ENCODE assay signal across 1 cellular context in genomic region chr16:77736879-77737278, GRCh38.
TF ChIP-seq lines count a peak whose summit lies in the region.

No MANE protein-coding gene starts in this region.

TF ChIP-seq in HepG2, 621 proteins besides CTCF, POLR2A, EP300 and RAD21 (continued from another document and continues in another):
- TF ChIP-seq AFF4 (CRISPR knock-in tag; IDR thresholded peaks at IDR 0.05) (no peak), YY1 (IDR thresholded peaks at IDR 0.05; ENCODE audit: insufficient read depth, insufficient replicate concordance, low read depth, low read length) (no peak), DPF2 (CRISPR knock-in tag; IDR thresholded peaks at IDR 0.05; ENCODE audit: borderline replicate concordance, low read depth) (peak; percentile 21; the same call in 1 of the 2 replicates), ZNF674 (CRISPR knock-in tag; IDR thresholded peaks at IDR 0.05; ENCODE audit: low read depth) (no peak), ZSCAN22 (CRISPR knock-in tag; IDR thresholded peaks at IDR 0.05) (no peak), JUNB (CRISPR knock-in tag; IDR thresholded peaks at IDR 0.05; ENCODE audit: borderline replicate concordance) (no peak), ZBTB38 (CRISPR knock-in tag; IDR thresholded peaks at IDR 0.05) (no peak), HCFC1 (IDR thresholded peaks at IDR 0.05; ENCODE audit: low read depth, low read length) (no peak), ZNF260 (CRISPR knock-in tag; IDR thresholded peaks at IDR 0.05; ENCODE audit: borderline replicate concordance, low read depth) (no peak), ZNF883 (CRISPR knock-in tag; IDR thresholded peaks at IDR 0.05; ENCODE audit: not compliant biosample characterization) (no peak), ZNF724P (CRISPR knock-in tag; IDR thresholded peaks at IDR 0.05; ENCODE audit: borderline replicate concordance) (no peak), DNMT3B (CRISPR knock-in tag; conservative IDR thresholded peaks at IDR 0.05) (no peak), SP4 (CRISPR knock-in tag; IDR thresholded peaks at IDR 0.05) (no peak), PAF1 (CRISPR knock-in tag; IDR thresholded peaks at IDR 0.05) (no peak), ZNF468 (CRISPR knock-in tag; IDR thresholded peaks at IDR 0.05) (no peak), FOXK1 (CRISPR knock-in tag; IDR thresholded peaks at IDR 0.05; ENCODE audit: borderline replicate concordance, low read depth) (peak; percentile 82; the same call in 1 of the 2 replicates), CEBPZ (IDR thresholded peaks at IDR 0.05; ENCODE audit: low read length) (no peak), ZNF136 (CRISPR knock-in tag; IDR thresholded peaks at IDR 0.05; ENCODE audit: low read depth) (no peak), KDM2A (CRISPR knock-in tag; IDR thresholded peaks at IDR 0.05; ENCODE audit: borderline replicate concordance, low read depth) (no peak), ZC3H13 (CRISPR knock-in tag; IDR thresholded peaks at IDR 0.05) (no peak), ZNF510 (CRISPR knock-in tag; IDR thresholded peaks at IDR 0.05; ENCODE audit: low read depth) (no peak), ETS1 (CRISPR knock-in tag; IDR thresholded peaks at IDR 0.05) (no peak), ZNF557 (CRISPR knock-in tag; IDR thresholded peaks at IDR 0.05) (no peak), ELF3 (CRISPR knock-in tag; IDR thresholded peaks at IDR 0.05) (peak; percentile 84), MEIS2 (CRISPR knock-in tag; IDR thresholded peaks at IDR 0.05) (no peak), ZUFSP (CRISPR knock-in tag; IDR thresholded peaks at IDR 0.05; ENCODE audit: borderline replicate concordance) (no peak), ZNF703 (CRISPR knock-in tag; IDR thresholded peaks at IDR 0.05; ENCODE audit: borderline replicate concordance) (no peak), GTF3A (CRISPR knock-in tag; conservative IDR thresholded peaks at IDR 0.05) (no peak), ZNF142 (CRISPR knock-in tag; IDR thresholded peaks at IDR 0.05) (no peak), ZNF629 (CRISPR knock-in tag; conservative IDR thresholded peaks at IDR 0.05) (0 out of 2 replicates have a peak, but pooled peaks have one; percentile 23), THRA (CRISPR knock-in tag; IDR thresholded peaks at IDR 0.05; ENCODE audit: borderline replicate concordance) (peak; percentile 38; the same call in 1 of the 2 replicates), PREB (CRISPR knock-in tag; IDR thresholded peaks at IDR 0.05) (no peak), XRCC5 (optimal IDR thresholded peaks at IDR 0.05; ENCODE audit: low read length) (no peak), MYPOP (CRISPR knock-in tag; IDR thresholded peaks at IDR 0.05) (no peak; the same call in 1 of the 2 replicates), RFX5 (IDR thresholded peaks at IDR 0.05; ENCODE audit: low read depth, low read length) (no peak), MAZ (IDR thresholded peaks at IDR 0.05; ENCODE audit: borderline replicate concordance, low read depth, low read length) (no peak), MAZ (CRISPR knock-in tag; IDR thresholded peaks at IDR 0.05; ENCODE audit: low read depth) (no peak), ARNT2 (CRISPR knock-in tag; IDR thresholded peaks at IDR 0.05; ENCODE audit: low read depth) (0 out of 2 replicates have a peak, but pooled peaks have one; percentile 17), YEATS2 (CRISPR knock-in tag; IDR thresholded peaks at IDR 0.05; ENCODE audit: borderline replicate concordance) (peak; percentile 50; the same call in 1 of the 2 replicates), PTBP1 (IDR thresholded peaks at IDR 0.05; ENCODE audit: low read depth, low read length, poor library complexity, severe bottlenecking) (no peak), NFYB (CRISPR knock-in tag; IDR thresholded peaks at IDR 0.05) (no peak), TEAD2 (CRISPR knock-in tag; IDR thresholded peaks at IDR 0.05) (no peak)
